8 cellular contexts compared by ENCODE assay signal in genomic region chr14:61321385-61322010, GRCh38. TPM values are rescaled to one million over a fixed set of nuclear protein-coding genes. Genes with fewer than 3 reads are reported as not detected.
DNase-seq lines count a peak whose midpoint lies in the region; ATAC-seq and TF ChIP-seq lines count a peak whose summit lies in the region.

Gene PRKCH (plus strand): TSS chr14:61321579. CDS start chr14:61322102, 523 bp downstream.

- H3K27ac ChIP-seq in mesodermal cell (ENCODE audit: low read depth, low read length, severe bottlenecking) = no peak within 1 kb of the TSS

- H3K27ac Mint-ChIP-seq in activated CD8-positive, alpha-beta T cell treated with anti-CD3 and anti-CD28 coated beads, Interleukin-2, amount 10 ng/mL, durations not matched to agents 7 days and 5 days = peak within 1 kb of the TSS; percentile 92
- H3K27ac Mint-ChIP-seq in HFFc6 = no peak within 1 kb of the TSS

- POLR2A ChIA-PET in activated CD8-positive, alpha-beta T cell treated with anti-CD3 and anti-CD28 coated beads, Interleukin-2, amount 10 ng/mL, durations not matched to agents 7 days and 5 days (lab: Charles Lee) = interaction anchor here (0.6 to 9.2 kb wide), 20 partner anchors 13 to 374 kb away, joined by 3 to 223 read pairs (median 6); partner anchors contain the start of gene HIF1A

- peaks cover 22% of the 10 kb centered on the region for H3K4me1 Mint-ChIP-seq in activated CD8-positive, alpha-beta T cell treated with anti-CD3 and anti-CD28 coated beads, Interleukin-2, amount 10 ng/mL, durations not matched to agents 7 days and 5 days (ENCODE audit: low read depth)
- no peaks in the 10 kb centered on the region for H3K4me1 Mint-ChIP-seq in HFFc6 (ENCODE audit: low read depth)

- DNase-seq in GM06990 (ENCODE audit: extremely low read depth, insufficient read length) (peak; percentile 86), NCI-H345 treated with DMSO at 0.1 percent for 48 hours (lab: John Stamatoyannopoulos, UW; ENCODE audit: unreplicated experiment) (peak; percentile 26), HFFc6 (no peak)
- peak; percentile 93 for DNase-seq in activated CD8-positive, alpha-beta T cell treated with anti-CD3 and anti-CD28 coated beads, Interleukin-2, amount 10 ng/mL, durations not matched to agents 7 days and 5 days
- DNase-seq in stimulated activated CD8-positive, alpha-beta memory T cell treated with anti-CD3 and anti-CD28 coated beads, Interleukin-15, amount 100 ng/mL, for 4 hours (ENCODE audit: low read depth in 2 of 2) = peak; percentile 70 to 79

- WGBS in mesodermal cell (ENCODE audit: insufficient coverage in 2 of 2), 2 experiments = 0 to 1% methylated on average over 44 to 58 of the region's 66 CpGs

- H3K4me3 Mint-ChIP-seq in activated CD8-positive, alpha-beta T cell treated with anti-CD3 and anti-CD28 coated beads, Interleukin-2, amount 10 ng/mL, durations not matched to agents 7 days and 5 days = peak within 1 kb of the TSS; percentile 94
- H3K4me3 Mint-ChIP-seq in HFFc6 = no peak within 1 kb of the TSS

- TF ChIP-seq CTCF in GM06990 (IDR thresholded peaks at IDR 0.05; ENCODE audit: insufficient read depth, low read length, poor library complexity, severe bottlenecking) (peak; percentile 26), HFFc6 (IDR thresholded peaks at IDR 0.05) (no peak)

- peaks cover 2% of the 10 kb centered on the region for H3K9me3 ChIP-seq in endocrine pancreas (ENCODE audit: control insufficient read depth, low read length)
- no peaks in the 10 kb centered on the region for H3K9me3 ChIP-seq in mesodermal cell (ENCODE audit: control insufficient read depth, low read length)

- no peaks in the 10 kb centered on the region for H3K4me1 ChIP-seq in endocrine pancreas (ENCODE audit: control insufficient read depth, insufficient read depth, low read length)
- H3K4me1 ChIP-seq in mesodermal cell (ENCODE audit: control insufficient read depth, insufficient read depth, low read length, poor library complexity, severe bottlenecking) = no peaks in the 10 kb centered on the region

- peak within 1 kb of the TSS; percentile 83 for H3K4me3 ChIP-seq in GM06990 (replicated peaks; ENCODE audit: low read depth, low read length)
- H3K4me3 ChIP-seq in endocrine pancreas (ENCODE audit: control insufficient read depth, insufficient read depth, low read length) = peak within 1 kb of the TSS; percentile 71
- H3K4me3 ChIP-seq in mesodermal cell (ENCODE audit: extremely low read depth, insufficient read depth, low read length, poor library complexity, severe bottlenecking) = peak within 1 kb of the TSS; percentile 56

- H3K36me3 Mint-ChIP-seq in activated CD8-positive, alpha-beta T cell treated with anti-CD3 and anti-CD28 coated beads, Interleukin-2, amount 10 ng/mL, durations not matched to agents 7 days and 5 days (ENCODE audit: low read depth) = peaks cover 43% of the 10 kb centered on the region
- H3K36me3 Mint-ChIP-seq in HFFc6 (ENCODE audit: low read depth) = no peaks in the 10 kb centered on the region

- H3K9me3 Mint-ChIP-seq in activated CD8-positive, alpha-beta T cell treated with anti-CD3 and anti-CD28 coated beads, Interleukin-2, amount 10 ng/mL, durations not matched to agents 7 days and 5 days (ENCODE audit: insufficient read depth) = no peaks in the 10 kb centered on the region
- H3K9me3 Mint-ChIP-seq in HFFc6 = no peaks in the 10 kb centered on the region

- H3K9ac ChIP-seq in endocrine pancreas (ENCODE audit: control insufficient read depth, insufficient read depth, low read length) = peak within 1 kb of the TSS; percentile 60

- ATAC-seq in HG02763 (IDR thresholded peaks at IDR 0.05; ENCODE audit: unreplicated experiment) = peak; percentile 61
- ATAC-seq in activated CD8-positive, alpha-beta T cell treated with anti-CD3 and anti-CD28 coated beads, Interleukin-2, amount 10 ng/mL, durations not matched to agents 7 days and 5 days = peak; percentile 79

- H3K36me3 ChIP-seq in GM06990 (ENCODE audit: control insufficient read depth, insufficient read depth, low read length) (no peaks in the 10 kb centered on the region), endocrine pancreas (ENCODE audit: control insufficient read depth, insufficient read depth, low read length) (no peaks in the 10 kb centered on the region), mesodermal cell (ENCODE audit: control insufficient read depth, insufficient read depth, low read length) (no peaks in the 10 kb centered on the region)

- H3K27me3 ChIP-seq in GM06990 (replicated peaks; ENCODE audit: control insufficient read depth, insufficient read depth, low read length) (no peaks in the 10 kb centered on the region; the same call in 1 of the 2 replicates), endocrine pancreas (ENCODE audit: control insufficient read depth, insufficient read depth, low read length) (no peaks in the 10 kb centered on the region)

- CTCF ChIA-PET in activated CD8-positive, alpha-beta T cell treated with anti-CD3 and anti-CD28 coated beads, Interleukin-2, amount 10 ng/mL, durations not matched to agents 7 days and 5 days (lab: Charles Lee) = interaction anchor here (0.6 to 5.4 kb wide), 7 partner anchors 9 to 114 kb away, joined by 3 to 51 read pairs (median 3); no protein-coding TSS in a partner anchor

- H3K27me3 Mint-ChIP-seq in activated CD8-positive, alpha-beta T cell treated with anti-CD3 and anti-CD28 coated beads, Interleukin-2, amount 10 ng/mL, durations not matched to agents 7 days and 5 days (ENCODE audit: low read depth) = no peaks in the 10 kb centered on the region
- H3K27me3 Mint-ChIP-seq in HFFc6 (ENCODE audit: insufficient read depth) = peaks cover 3% of the 10 kb centered on the region

RNA-seq across cellular contexts. Expression of gene PRKCH, which starts in this region (rescaled TPM):
- total RNA-seq in activated CD8-positive, alpha-beta T cell treated with anti-CD3 and anti-CD28 coated beads, Interleukin-2, amount 10 ng/mL, durations not matched to agents 7 days and 5 days = 100 to 1,000 TPM; 318 to 343 TPM
- 23.9 TPM for polyA plus RNA-seq in mesodermal cell (2013, experiment 1 of 2)
- 20.8 TPM for polyA plus RNA-seq in mesodermal cell (2013, experiment 2 of 2)
- 1 to 10 TPM in 1 of 6 experiments, under 1 TPM in 5; 0.17 to 1.2 (median 0.35) TPM for total RNA-seq in HFFc6 (2021; fragmentation: NEBNext Ultra II Directional; extraction: Animal tissue kit (Norgen Biotek cat#: 25700))

Comparison
In these comparisons a context has a peak if more than half of its experiments do, and no peak if none do; other contexts are left out.
1. RNA of gene PRKCH (total RNA-seq): 318 to 343 TPM in activated CD8-positive, alpha-beta T cell treated with anti-CD3 and anti-CD28 coated beads, Interleukin-2, amount 10 ng/mL, durations not matched to agents 7 days and 5 days; 0.17 to 1.2 TPM in HFFc6; every median in the first group is over 100 times any median in the second.
2. Peak in every context shown above with its lines, with median percentiles within 50 percentile points of each other: H3K4me3 ChIP-seq.